Comparison of ENCODE assay signal across 9 cellular contexts in the genomic region with DNA sequence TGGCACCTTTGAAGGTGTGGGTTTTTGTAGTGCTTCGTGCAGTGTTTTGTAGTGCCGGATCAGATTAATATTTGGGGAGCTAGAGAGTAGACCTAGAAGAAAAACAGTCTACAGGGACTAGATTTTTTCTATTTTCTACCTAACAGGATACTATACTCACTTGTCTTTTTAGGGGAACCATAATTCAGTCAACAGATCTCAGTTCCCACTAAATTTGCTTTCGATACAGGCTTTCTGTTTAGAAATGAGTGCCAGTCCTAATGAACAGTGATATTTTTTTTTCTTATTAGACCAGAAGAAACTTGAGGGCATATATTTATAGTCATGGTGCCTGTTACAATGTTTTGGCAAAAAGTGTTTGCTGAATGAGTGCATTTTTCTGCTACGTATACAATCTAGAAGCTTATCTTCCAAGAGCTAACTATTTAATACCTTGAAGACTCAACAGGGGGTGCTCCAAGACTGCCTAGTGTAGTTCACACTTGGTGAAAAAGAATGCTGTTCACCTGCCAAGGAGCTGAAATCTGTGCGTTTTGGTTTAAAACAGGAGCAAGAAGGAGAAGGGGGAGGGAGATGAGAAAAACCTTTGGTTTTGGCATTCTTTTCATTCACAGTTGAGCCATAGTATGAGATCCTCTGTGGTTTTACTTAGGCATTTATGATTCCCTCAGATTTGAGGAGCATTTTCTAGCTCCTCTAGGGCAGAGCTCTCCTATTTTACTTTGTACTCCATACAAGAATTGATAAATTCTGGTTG. TPM values are rescaled to one million over a fixed set of nuclear protein-coding genes. Genes with fewer than 3 reads are reported as not detected.
DNase-seq lines count a peak whose midpoint lies in the region; ATAC-seq and TF ChIP-seq lines count a peak whose summit lies in the region.
"Had no signal": no experiment of that assay in that cellular context is flagged by ENCODE, and none has a peak within 500 bp of the region (broad histone marks: within the 10 kb centered on the region; RNA-seq: fewer than 3 reads in every experiment).

No MANE protein-coding gene starts in this region.

- peak; percentile 72 for TF ChIP-seq CTCF in OCI-LY7 (conservative IDR thresholded peaks at IDR 0.05; ENCODE audit: low read length)
- TF ChIP-seq CTCF in lower lobe of right lung (IDR thresholded peaks at IDR 0.05) = peak; percentile 57

- peak; percentile 46 for ATAC-seq in activated naive CD8-positive, alpha-beta T cell treated with anti-CD3 and anti-CD28 coated beads, Interleukin-2, amount 50 U/mL, for 24 hours
- peak; percentile 78 for ATAC-seq in HG03469 (IDR thresholded peaks at IDR 0.05; ENCODE audit: unreplicated experiment)
- peak; percentile 73 to 83 for ATAC-seq in lower lobe of right lung
- ATAC-seq in HG03108 (IDR thresholded peaks at IDR 0.05; ENCODE audit: unreplicated experiment) = no peak
- ATAC-seq in HG03095 (IDR thresholded peaks at IDR 0.05; ENCODE audit: unreplicated experiment) = no peak

- H3K27ac ChIP-seq in OCI-LY7 (ENCODE audit: low read depth, low read length, poor library complexity, severe bottlenecking) (no peak overlapping the region), lower lobe of right lung (no peak overlapping the region)

- H3K9me2 ChIP-seq in OCI-LY7 (ENCODE audit: insufficient read depth, low read length) = no peaks in the 10 kb centered on the region

- no peaks in the 10 kb centered on the region for H3K36me3 ChIP-seq in OCI-LY7 (ENCODE audit: insufficient read depth, low read length)
- no peaks in the 10 kb centered on the region for H3K36me3 ChIP-seq in lower lobe of right lung

- H3K9me3 ChIP-seq in OCI-LY7 (ENCODE audit: low read length) (no peaks in the 10 kb centered on the region), lower lobe of right lung (no peaks in the 10 kb centered on the region)

- BruUV-seq in OCI-LY7 (replicated peaks; lab: Mats Ljungman, UMichigan) = no TSS peak

- no peak overlapping the region for H3K4me3 Mint-ChIP-seq in activated naive CD8-positive, alpha-beta T cell treated with anti-CD3 and anti-CD28 coated beads, Interleukin-2, amount 50 U/mL, for 24 hours
- no peak overlapping the region for H3K4me3 Mint-ChIP-seq in activated naive CD8-positive, alpha-beta T cell treated with anti-CD3 and anti-CD28 coated beads for 36 hours
- H3K4me3 Mint-ChIP-seq: central memory CD8-positive, alpha-beta T cell had no signal

- no peak overlapping the region for H3K4me3 ChIP-seq in OCI-LY7 (ENCODE audit: low read depth, low read length, poor library complexity, severe bottlenecking)
- no peak overlapping the region for H3K4me3 ChIP-seq in lower lobe of right lung

- H3K27me3 ChIP-seq in lower lobe of right lung (ENCODE audit: low read depth) = peaks cover 8% of the 10 kb centered on the region

- POLR2A ChIA-PET in OCI-LY7 (lab: Charles Lee) = interaction anchor here (0.6 to 0.9 kb wide), 3 partner anchors 36 to 608 kb away, joined by 3 read pairs; no protein-coding TSS in a partner anchor

- no peak overlapping the region for H3K4me2 ChIP-seq in OCI-LY7 (ENCODE audit: low read length)

- CTCF ChIA-PET in OCI-LY7 (lab: Charles Lee; ENCODE audit: unreplicated experiment) = no interaction called here

- H3K9me3 Mint-ChIP-seq in activated naive CD8-positive, alpha-beta T cell treated with anti-CD3 and anti-CD28 coated beads, Interleukin-2, amount 50 U/mL, for 24 hours = no peaks in the 10 kb centered on the region
- H3K9me3 Mint-ChIP-seq in activated naive CD8-positive, alpha-beta T cell treated with anti-CD3 and anti-CD28 coated beads for 36 hours = peaks cover 7% of the 10 kb centered on the region
- H3K9me3 Mint-ChIP-seq: central memory CD8-positive, alpha-beta T cell had no signal

- H3K79me2 ChIP-seq in OCI-LY7 (ENCODE audit: insufficient read depth, low read depth, low read length) = no peaks in the 10 kb centered on the region

- H3K27me3 Mint-ChIP-seq in activated naive CD8-positive, alpha-beta T cell treated with anti-CD3 and anti-CD28 coated beads, Interleukin-2, amount 50 U/mL, for 24 hours = peaks cover 46% of the 10 kb centered on the region
- H3K27me3 Mint-ChIP-seq in activated naive CD8-positive, alpha-beta T cell treated with anti-CD3 and anti-CD28 coated beads for 36 hours = peaks cover 59% of the 10 kb centered on the region

- intact Hi-C loops in OCI-LY7 (cut with micrococcal nuclease; ENCODE audit: unreplicated experiment) (no loop called here), lower lobe of right lung (cut with DNase I) (no loop called here)

- H4K20me1 ChIP-seq in OCI-LY7 (ENCODE audit: insufficient read depth, low read length) = no peaks in the 10 kb centered on the region

- H3K4me1 ChIP-seq in OCI-LY7 (ENCODE audit: insufficient read depth, low read length, poor library complexity, severe bottlenecking) (no peaks in the 10 kb centered on the region), lower lobe of right lung (no peaks in the 10 kb centered on the region)

- no peaks in the 10 kb centered on the region for H3K36me3 Mint-ChIP-seq in activated naive CD8-positive, alpha-beta T cell treated with anti-CD3 and anti-CD28 coated beads, Interleukin-2, amount 50 U/mL, for 24 hours (ENCODE audit: low read depth)
- no peaks in the 10 kb centered on the region for H3K36me3 Mint-ChIP-seq in activated naive CD8-positive, alpha-beta T cell treated with anti-CD3 and anti-CD28 coated beads for 36 hours

- no peaks in the 10 kb centered on the region for H3K4me1 Mint-ChIP-seq in activated naive CD8-positive, alpha-beta T cell treated with anti-CD3 and anti-CD28 coated beads, Interleukin-2, amount 50 U/mL, for 24 hours
- H3K4me1 Mint-ChIP-seq in activated naive CD8-positive, alpha-beta T cell treated with anti-CD3 and anti-CD28 coated beads for 36 hours = no peaks in the 10 kb centered on the region
- H3K4me1 Mint-ChIP-seq: central memory CD8-positive, alpha-beta T cell had no signal

- H3K27ac Mint-ChIP-seq in activated naive CD8-positive, alpha-beta T cell treated with anti-CD3 and anti-CD28 coated beads, Interleukin-2, amount 50 U/mL, for 24 hours = no peak overlapping the region
- no peak overlapping the region for H3K27ac Mint-ChIP-seq in activated naive CD8-positive, alpha-beta T cell treated with anti-CD3 and anti-CD28 coated beads for 36 hours

- DNase-seq in activated naive CD8-positive, alpha-beta T cell treated with anti-CD3 and anti-CD28 coated beads, Interleukin-2, amount 50 U/mL, for 24 hours = peak; percentile 2
- no peak for DNase-seq in activated naive CD8-positive, alpha-beta T cell treated with anti-CD3 and anti-CD28 coated beads for 36 hours
- DNase-seq in OCI-LY7 (ENCODE audit: low spot score) (peak; percentile 35), dermis blood vessel endothelial cell (peak; percentile 56), lower lobe of right lung (no peak)

- H2AFZ ChIP-seq in OCI-LY7 (ENCODE audit: low read length) = no peak overlapping the region

RNA-seq across cellular contexts. Expression of gene VSTM5, which starts 44.9 kb away (rescaled TPM):
- not detected for total RNA-seq in activated naive CD8-positive, alpha-beta T cell treated with anti-CD3 and anti-CD28 coated beads for 36 hours
- not detected in 2 replicates for total RNA-seq in OCI-LY7 (2014; rRNA removed; shearing (Covaris generic))
- total RNA-seq in OCI-LY7 (2022) (not detected in 2 replicates), dermis blood vessel endothelial cell (0.05 TPM in 1 of 2 replicates, not detected in the other), lower lobe of right lung (not detected)

Comparison
In these comparisons a context has a peak if more than half of its experiments do, and no peak if none do; other contexts are left out.
1. DNase-seq: peak in activated naive CD8-positive, alpha-beta T cell treated with anti-CD3 and anti-CD28 coated beads, Interleukin-2, amount 50 U/mL, for 24 hours (single experiment), OCI-LY7 (single experiment) and dermis blood vessel endothelial cell (single experiment); none in activated naive CD8-positive, alpha-beta T cell treated with anti-CD3 and anti-CD28 coated beads for 36 hours (single experiment) and lower lobe of right lung (single experiment).
2. ATAC-seq: peak in activated naive CD8-positive, alpha-beta T cell treated with anti-CD3 and anti-CD28 coated beads, Interleukin-2, amount 50 U/mL, for 24 hours (single experiment), HG03469 (single experiment) and lower lobe of right lung (2 of 2); none in HG03108 (single experiment) and HG03095 (single experiment).